In genomic region chr13:51249767-51250741, GRCh38 we compare ENCODE assay signal across 10 cellular contexts. TPM values are rescaled to one million over a fixed set of nuclear protein-coding genes. Genes with fewer than 3 reads are reported as not detected.
DNase-seq lines count a peak whose midpoint lies in the region; FAIRE-seq and TF ChIP-seq lines count a peak whose summit lies in the region.
"Had no signal": no experiment of that assay in that cellular context is flagged by ENCODE, and none has a peak within 500 bp of the region (broad histone marks: within the 10 kb centered on the region; RNA-seq: fewer than 3 reads in every experiment).

No MANE protein-coding gene starts in this region.

- intact Hi-C loops in esophagus muscularis mucosa (cut with DNase I), result no loop called here

- H3K9me3 Mint-ChIP-seq in immature natural killer cell, result no peaks in the 10 kb centered on the region

- 83% methylated on average over 4 of the region's 4 CpGs for WGBS in esophagus muscularis mucosa
- 81 to 89% (median 81%) methylated on average over 4 of the region's 4 CpGs for WGBS in small intestine, 3 donors

- H3K9me3 ChIP-seq in esophagus muscularis mucosa (no peaks in the 10 kb centered on the region), small intestine (ENCODE audit: control insufficient read depth, low read depth) (no peaks in the 10 kb centered on the region)
- H3K9me3 ChIP-seq: mucosa of descending colon had no signal

- H3K27ac ChIP-seq in esophagus muscularis mucosa (replicated peaks in 1 of 4) (peak overlapping the region in 3 of 4 donors; percentile 1 to 22 (median 5)), small intestine (ENCODE audit: low read depth in 1 of 2, low read length in 1 of 2) (no peak overlapping the region)

- DNase-seq in DMS53 (lab: John Stamatoyannopoulos, UW) (peak; percentile 30), DMS53 treated with DMSO at 0.1 percent for 48 hours (lab: John Stamatoyannopoulos, UW; ENCODE audit: unreplicated experiment) (no peak), NCI-H82 treated with DMSO at 0.1 percent for 48 hours (lab: John Stamatoyannopoulos, UW; ENCODE audit: unreplicated experiment) (peak; percentile 12), esophagus muscularis mucosa (ENCODE audit: extremely low spot score) (peak; percentile 3), small intestine (peak; percentile 3), C1 segment of cervical spinal cord (lab: John Stamatoyannopoulos, UW) (no peak), immature natural killer cell (no peak)
- DNase-seq in activated CD4-positive, CD25-positive, alpha-beta regulatory T cell treated with anti-CD3 and anti-CD28 coated beads, Interleukin-2, amount 50 U/mL, for 72 hours, result no peak
- DNase-seq: cerebellar nuclear complex, mucosa of descending colon had no signal

- H3K27me3 ChIP-seq in esophagus muscularis mucosa (no peaks in the 10 kb centered on the region), small intestine (ENCODE audit: control insufficient read depth in 2 of 2, insufficient read depth in 2 of 2, low read length in 2 of 2) (no peaks in the 10 kb centered on the region)

- no peaks in the 10 kb centered on the region for H3K36me3 Mint-ChIP-seq in immature natural killer cell

- TF ChIP-seq POLR2A in esophagus muscularis mucosa (IDR thresholded peaks at IDR 0.05; ENCODE audit: low read depth), result no peak

- no peak overlapping the region for H3K27ac Mint-ChIP-seq in immature natural killer cell

- no peak overlapping the region for H3K4me3 Mint-ChIP-seq in immature natural killer cell

- no peak for FAIRE-seq in small intestine (lab: Jason Lieb, UNC)

- H3K36me3 ChIP-seq in esophagus muscularis mucosa (peaks cover 10 to 22% (median 17%) of the 10 kb centered on the region in 4 donors), small intestine (ENCODE audit: control insufficient read depth in 2 of 2, insufficient read depth in 2 of 2, low read length in 2 of 2) (no peaks in the 10 kb centered on the region)

- H3K4me3 ChIP-seq in esophagus muscularis mucosa (no peak overlapping the region), small intestine (ENCODE audit: low read depth in 1 of 2, low read length in 2 of 2) (no peak overlapping the region)
- H3K4me3 ChIP-seq: mucosa of descending colon had no signal

- no peak for TF ChIP-seq EP300 in esophagus muscularis mucosa (IDR thresholded peaks at IDR 0.05)

- peak in 2 of 3 experiments; percentile 24 to 37 for TF ChIP-seq CTCF in esophagus muscularis mucosa (IDR thresholded peaks at IDR 0.05)

- peaks cover 0 to 2% (median 2%) of the 10 kb centered on the region in 3 donors for H3K27me3 Mint-ChIP-seq in immature natural killer cell (ENCODE audit: low read depth in 3 of 3)

- H3K4me1 Mint-ChIP-seq in immature natural killer cell, result peaks cover 4 to 7% of the 10 kb centered on the region in 2 donors

- peaks cover 26 to 72% (median 70%) of the 10 kb centered on the region in 4 donors for H3K4me1 ChIP-seq in esophagus muscularis mucosa
- H3K4me1 ChIP-seq in small intestine (ENCODE audit: control insufficient read depth in 2 of 2, insufficient read depth in 1 of 2, low read depth in 1 of 2, low read length in 1 of 2), result no peaks in the 10 kb centered on the region

RNA-seq across cellular contexts. Expression of gene FAM124A, which starts 27.9 kb away (rescaled TPM):
- total RNA-seq in esophagus muscularis mucosa, result 10 to 100 TPM; 17.0 to 30.3 (median 21.0) TPM
- polyA plus RNA-seq in small intestine (1 to 10 TPM in 1 of 3 donors, under 1 TPM in 1, not detected in 1; 0.22 to 1.8 TPM), immature natural killer cell (under 1 TPM in 1 of 3 donors, not detected in 2; 0.03 TPM)

Comparison
In these comparisons a context has a peak if more than half of its experiments do, and no peak if none do; other contexts are left out.
1. DNase-seq: peak in DMS53 (single experiment), NCI-H82 treated with DMSO at 0.1 percent for 48 hours (single experiment), esophagus muscularis mucosa (single experiment) and small intestine (single experiment); none in DMS53 treated with DMSO at 0.1 percent for 48 hours (single experiment), C1 segment of cervical spinal cord (0 of 14), immature natural killer cell (0 of 3) and activated CD4-positive, CD25-positive, alpha-beta regulatory T cell treated with anti-CD3 and anti-CD28 coated beads, Interleukin-2, amount 50 U/mL, for 72 hours (single experiment).
2. H3K27ac ChIP-seq: peak in esophagus muscularis mucosa (3 of 4); none in small intestine (0 of 2).